ENCODE assay signal across 29 cellular contexts in the genomic region with DNA sequence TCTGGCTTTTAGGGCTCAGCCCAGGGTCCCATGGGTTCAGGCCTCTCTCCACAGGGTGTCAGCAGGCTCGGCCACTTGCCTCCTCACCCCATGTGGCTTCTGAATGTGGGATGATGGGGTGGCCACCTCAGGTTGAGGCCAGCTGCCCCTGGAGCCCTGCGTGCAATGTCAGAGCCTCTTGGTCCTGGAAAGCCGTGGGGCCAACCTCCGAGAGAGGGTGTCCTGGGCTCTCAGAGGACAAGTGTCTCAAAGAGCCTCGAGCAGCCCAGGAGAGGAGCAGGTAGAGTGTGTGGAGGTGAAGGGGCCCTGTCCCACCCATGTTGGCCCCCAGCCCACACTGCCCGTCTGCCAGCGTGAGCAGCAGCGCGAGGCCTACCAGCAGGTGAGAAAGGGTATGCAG.
"Had no signal": no experiment of that assay in that cellular context is flagged by ENCODE, and none has a peak within 500 bp of the region (broad histone marks: within the 10 kb centered on the region; RNA-seq: fewer than 3 reads in every experiment).

No MANE protein-coding gene starts in this region.

- H3K4me3 ChIP-seq: colonic mucosa, gastrocnemius medialis, left ventricle myocardium inferior, lung, neural progenitor cell, psoas muscle, testis, tibial artery, uterus had no signal

- H3K36me3 ChIP-seq: colonic mucosa, gastrocnemius medialis, left ventricle myocardium inferior, neural progenitor cell, tibial artery, uterus had no signal

- H3K9me3 ChIP-seq: colonic mucosa, gastrocnemius medialis, left ventricle myocardium inferior, psoas muscle, testis, tibial artery, uterus had no signal

- H3K4me1 Mint-ChIP-seq: memory B cell; stimulated activated effector memory CD8-positive, alpha-beta T cell treated with anti-CD3 and anti-CD28 coated beads, Interleukin-12 subunit alpha, Interleukin-12 subunit beta, amount 100 ng/mL, for 72 hours had no signal

- H3K27me3 Mint-ChIP-seq: type B pancreatic cell had no signal

- DNase-seq: colonic mucosa; effector CD8-positive, alpha-beta T cell; endodermal cell; foreskin fibroblast; gastrocnemius medialis; head of caudate nucleus; left colon; left ventricle myocardium inferior; nucleus accumbens; small intestine; stimulated activated CD4-positive, alpha-beta T cell treated with anti-CD3 and anti-CD28 coated beads, Interleukin-12 subunit alpha, Interleukin-12 subunit beta, amount 100 ng/mL, for 4 hours; stimulated activated CD4-positive, alpha-beta T cell treated with anti-CD3 and anti-CD28 coated beads, Interleukin-2, amount 100 ng/mL, for 24 hours; stimulated activated CD4-positive, alpha-beta T cell treated with anti-CD3 and anti-CD28 coated beads, Interleukin-4, amount 100 ng/mL, for 24 hours; stimulated activated naive CD8-positive, alpha-beta T cell treated with anti-CD3 and anti-CD28 coated beads, Interleukin-15, Interleukin-2, amounts not matched to agents 100 U/mL and 50 U/mL, for 24 hours; substantia nigra; testis; uterus had no signal

- H3K27ac Mint-ChIP-seq: dendritic cell treated with granulocyte-macrophage colony-stimulating factor and Interleukin-4, amounts not matched to agents 40 ng/mL and 50 ng/mL, for 4 days; endodermal cell; memory B cell; nephron; stimulated activated effector memory CD8-positive, alpha-beta T cell treated with anti-CD3 and anti-CD28 coated beads, Interleukin-12 subunit alpha, Interleukin-12 subunit beta, amount 100 ng/mL, for 72 hours; type B pancreatic cell had no signal

- H3K36me3 Mint-ChIP-seq: memory B cell; neural progenitor cell; stimulated activated effector memory CD8-positive, alpha-beta T cell treated with anti-CD3 and anti-CD28 coated beads, Interleukin-12 subunit alpha, Interleukin-12 subunit beta, amount 100 ng/mL, for 72 hours; type B pancreatic cell had no signal

- H3K27ac ChIP-seq: colonic mucosa, epithelial cell of prostate, gastrocnemius medialis, left ventricle myocardium inferior, neural progenitor cell, psoas muscle, testis, tibial artery, uterus had no signal

- H3K4me3 Mint-ChIP-seq: dendritic cell treated with granulocyte-macrophage colony-stimulating factor and Interleukin-4, amounts not matched to agents 40 ng/mL and 50 ng/mL, for 4 days; endodermal cell; memory B cell; nephron; neural progenitor cell; stimulated activated effector memory CD8-positive, alpha-beta T cell treated with anti-CD3 and anti-CD28 coated beads, Interleukin-12 subunit alpha, Interleukin-12 subunit beta, amount 100 ng/mL, for 72 hours; type B pancreatic cell had no signal

- H3K9ac ChIP-seq: neural progenitor cell had no signal

- H3K4me1 ChIP-seq: colonic mucosa, gastrocnemius medialis, left ventricle myocardium inferior, neural progenitor cell, psoas muscle, testis, uterus had no signal

- FAIRE-seq: small intestine had no signal

- ATAC-seq: esophagus mucosa; gastrocnemius medialis; left colon; psoas muscle; right cardiac atrium; stimulated activated effector memory CD8-positive, alpha-beta T cell treated with anti-CD3 and anti-CD28 coated beads, Interleukin-12 subunit alpha, Interleukin-12 subunit beta, amount 100 ng/mL, for 72 hours; stimulated activated naive CD8-positive, alpha-beta T cell treated with anti-CD3 and anti-CD28 coated beads, Interleukin-15, Interleukin-2, amounts not matched to agents 100 U/mL and 50 U/mL, for 24 hours had no signal

- H3K9me3 Mint-ChIP-seq: dendritic cell treated with granulocyte-macrophage colony-stimulating factor and Interleukin-4, amounts not matched to agents 40 ng/mL and 50 ng/mL, for 4 days; endodermal cell; memory B cell; nephron; neural progenitor cell; stimulated activated effector memory CD8-positive, alpha-beta T cell treated with anti-CD3 and anti-CD28 coated beads, Interleukin-12 subunit alpha, Interleukin-12 subunit beta, amount 100 ng/mL, for 72 hours; type B pancreatic cell had no signal
